8 cellular contexts compared by ENCODE assay signal in genomic region chr5:38441730-38442573, GRCh38.
A peak's percentile ranks its signal among the peaks of the same experiment; 100 is the strongest.
DNase-seq lines count a peak whose midpoint lies in the region; ATAC-seq and TF ChIP-seq lines count a peak whose summit lies in the region.

No MANE protein-coding gene starts in this region.

- no peaks in the 10 kb centered on the region for H3K9me3 ChIP-seq in adrenal gland (replicated peaks in 1 of 3)
- H3K9me3 ChIP-seq in left ventricle myocardium inferior (replicated peaks): no peaks in the 10 kb centered on the region

- peak; percentile 92 to 97 (median 96) for TF ChIP-seq CTCF in adrenal gland (IDR thresholded peaks at IDR 0.05)
- peak; percentile 99 for TF ChIP-seq CTCF in left ventricle myocardium inferior (IDR thresholded peaks at IDR 0.05; ENCODE audit: borderline replicate concordance)
- peak; percentile 97 for TF ChIP-seq CTCF in retinal pigment epithelial cell (conservative IDR thresholded peaks at IDR 0.05; ENCODE audit: low read depth, low read length)

- DNase-seq in activated gamma-delta T cell treated with Interleukin-2 at 50 U/mL for 16 hours (peak; percentile 78), activated gamma-delta T cell (lab: John Stamatoyannopoulos, UW) (no peak), NCI-H1694 treated with DMSO at 0.1 percent for 48 hours (lab: John Stamatoyannopoulos, UW) (peak; percentile 88), T follicular helper cell (ENCODE audit: low read depth) (peak; percentile 63), adrenal gland (peak; percentile 86 to 97 (median 90)), left ventricle myocardium inferior (peak; percentile 82), retinal pigment epithelial cell (ENCODE audit: low read depth) (peak; percentile 67)

- intact Hi-C loops in adrenal gland (cut with DNase I) (loop anchor here (5.0 to 10.0 kb wide), 5 partner anchors 115 to 483 kb away; partner anchors contain the start of gene LIFR (in 1 of the 2)), left ventricle myocardium inferior (cut with micrococcal nuclease) (loop anchor here (5.0 kb wide), 1 partner anchor 365 kb away; no protein-coding TSS in a partner anchor)

- H3K4me3 ChIP-seq in adrenal gland (no peak overlapping the region), left ventricle myocardium inferior (no peak overlapping the region), retinal pigment epithelial cell (ENCODE audit: low read length) (no peak overlapping the region)

- H3K36me3 ChIP-seq in adrenal gland (replicated peaks in 1 of 2) (no peaks in the 10 kb centered on the region), left ventricle myocardium inferior (no peaks in the 10 kb centered on the region)

- H3K4me1 ChIP-seq in adrenal gland (replicated peaks in 1 of 2) (no peaks in the 10 kb centered on the region), left ventricle myocardium inferior (peaks cover 14% of the 10 kb centered on the region)

- TF ChIP-seq POLR2A in adrenal gland (IDR thresholded peaks at IDR 0.05): no peak

- 21 to 34% (median 24%) methylated on average over 5 to 7 of the region's 7 CpGs for WGBS in adrenal gland, 4 donors

- no peak overlapping the region for H3K27ac ChIP-seq in adrenal gland
- H3K27ac ChIP-seq in left ventricle myocardium inferior (replicated peaks): no peak overlapping the region

- peak; percentile 99 for ATAC-seq in HG02943 (IDR thresholded peaks at IDR 0.05; ENCODE audit: low read depth, unreplicated experiment)

- H3K27me3 ChIP-seq in adrenal gland (no peaks in the 10 kb centered on the region), left ventricle myocardium inferior (ENCODE audit: low read depth) (no peaks in the 10 kb centered on the region)
